Comparison of ENCODE assay signal across 1 cellular context in the genomic region with DNA sequence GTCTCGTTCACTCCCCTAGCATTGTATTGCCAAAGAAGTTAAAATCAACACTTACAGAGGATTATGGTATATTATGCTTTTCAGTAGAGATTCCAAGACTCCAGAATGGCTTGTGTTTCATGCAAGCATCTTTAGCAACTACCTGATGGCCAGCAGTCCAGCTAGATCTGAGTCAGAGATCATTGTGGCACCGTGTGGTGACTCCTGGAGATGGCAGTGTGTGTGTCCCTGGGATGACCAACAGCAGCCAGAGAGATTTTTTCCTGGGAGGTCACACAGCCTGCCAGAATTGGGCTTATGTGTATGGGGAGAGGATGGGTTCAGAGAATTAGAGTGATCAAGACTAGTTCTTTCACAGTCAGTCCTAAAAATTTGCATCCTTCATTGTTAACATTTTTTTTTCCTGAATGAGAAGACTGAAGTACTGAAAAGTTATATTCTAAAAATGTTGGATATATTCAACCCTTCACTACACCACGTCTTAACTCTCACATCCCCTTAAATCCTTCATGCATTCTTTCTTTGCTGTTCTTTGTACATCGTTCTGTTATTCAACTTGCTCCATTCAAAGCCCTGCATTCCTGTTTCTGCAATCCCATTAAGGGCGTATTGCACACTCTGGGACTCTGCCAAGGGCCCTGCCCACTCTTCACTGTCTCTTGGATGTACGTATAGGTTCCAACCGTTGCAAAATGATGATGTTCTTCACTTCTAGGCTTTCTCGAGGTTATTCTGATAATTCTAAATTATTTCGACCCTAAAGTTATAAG.
TF ChIP-seq lines count a peak whose summit lies in the region.

No MANE protein-coding gene starts in this region.

TF ChIP-seq in H1, 55 proteins besides CTCF, POLR2A, EP300 and RAD21:
- TF ChIP-seq NANOG (IDR thresholded peaks at IDR 0.05; ENCODE audit: insufficient read depth, low read depth, low read length, poor library complexity, severe bottlenecking) (no peak), GABPA (IDR thresholded peaks at IDR 0.05; ENCODE audit: borderline replicate concordance, insufficient read depth, low read length) (no peak), CHD2 (IDR thresholded peaks at IDR 0.05; ENCODE audit: low read length) (no peak), SRF (IDR thresholded peaks at IDR 0.05; ENCODE audit: low read depth, low read length) (no peak), TAF1 (IDR thresholded peaks at IDR 0.05; ENCODE audit: low read depth, low read length) (no peak), RXRA (IDR thresholded peaks at IDR 0.05; ENCODE audit: insufficient read depth, low read depth, low read length) (no peak), TEAD4 (IDR thresholded peaks at IDR 0.05; ENCODE audit: low read depth, low read length) (no peak), SIN3A (conservative IDR thresholded peaks at IDR 0.05 in 1 of 2, IDR thresholded peaks at IDR 0.05 in 1 of 2; ENCODE audit: low read depth in 1 of 2, low read length in 2 of 2) (no peak), ZNF274 (IDR thresholded peaks at IDR 0.05; ENCODE audit: borderline replicate concordance, extremely low read depth, low read length) (no peak), MAFK (IDR thresholded peaks at IDR 0.05; ENCODE audit: low read depth, low read length) (no peak), SAP30 (IDR thresholded peaks at IDR 0.05; ENCODE audit: insufficient read depth, insufficient replicate concordance, low read length) (no peak), SP1 (IDR thresholded peaks at IDR 0.05; ENCODE audit: low read depth, low read length) (no peak), YY1 (IDR thresholded peaks at IDR 0.05; ENCODE audit: low read depth, low read length) (no peak), CBX8 (IDR thresholded peaks at IDR 0.05; ENCODE audit: borderline replicate concordance, low read depth, low read length) (no peak), RNF2 (IDR thresholded peaks at IDR 0.05; ENCODE audit: borderline replicate concordance, low read depth, low read length, missing control alignments, poor library complexity, severe bottlenecking) (no peak)
- TF ChIP-seq, protein P1, sequence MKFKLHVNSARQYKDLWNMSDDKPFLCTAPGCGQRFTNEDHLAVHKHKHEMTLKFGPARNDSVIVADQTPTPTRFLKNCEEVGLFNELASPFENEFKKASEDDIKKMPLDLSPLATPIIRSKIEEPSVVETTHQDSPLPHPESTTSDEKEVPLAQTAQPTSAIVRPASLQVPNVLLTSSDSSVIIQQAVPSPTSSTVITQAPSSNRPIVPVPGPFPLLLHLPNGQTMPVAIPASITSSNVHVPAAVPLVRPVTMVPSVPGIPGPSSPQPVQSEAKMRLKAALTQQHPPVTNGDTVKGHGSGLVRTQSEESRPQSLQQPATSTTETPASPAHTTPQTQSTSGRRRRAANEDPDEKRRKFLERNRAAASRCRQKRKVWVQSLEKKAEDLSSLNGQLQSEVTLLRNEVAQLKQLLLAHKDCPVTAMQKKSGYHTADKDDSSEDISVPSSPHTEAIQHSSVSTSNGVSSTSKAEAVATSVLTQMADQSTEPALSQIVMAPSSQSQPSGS (IDR thresholded peaks at IDR 0.05; ENCODE audit: low read length) = no peak
